Comparison of ENCODE assay signal across 27 cellular contexts in genomic region chr10:91357497-91357896, GRCh38.
"Had no signal": no experiment of that assay in that cellular context is flagged by ENCODE, and none has a peak within 500 bp of the region (broad histone marks: within the 10 kb centered on the region; RNA-seq: fewer than 3 reads in every experiment).

No MANE protein-coding gene starts in this region.

- DNase-seq: activated B cell treated with CpG ODN at 0.5 μM for 24 hours; activated CD4-positive, alpha-beta memory T cell treated with anti-CD3 and anti-CD28 coated beads, Interleukin-2, amount 10 ng/mL, durations not matched to agents 7 days and 5 days; activated CD4-positive, alpha-beta T cell treated with anti-CD3 and anti-CD28 coated beads for 1 hour; activated CD4-positive, alpha-beta T cell treated with anti-CD3 and anti-CD28 coated beads for 36 hours; activated CD4-positive, alpha-beta T cell treated with anti-CD3 and anti-CD28 coated beads for 48 hours; activated CD4-positive, alpha-beta T cell treated with anti-CD3 and anti-CD28 coated beads, Interleukin-2, amount 10 ng/mL, durations not matched to agents 7 days and 5 days; activated CD4-positive, alpha-beta T cell treated with anti-CD3 and anti-CD28 coated beads, Interleukin-2, amount 50 U/mL, for 48 hours; activated CD8-positive, alpha-beta memory T cell treated with anti-CD3 and anti-CD28 coated beads for 24 hours; activated CD8-positive, alpha-beta memory T cell treated with anti-CD3 and anti-CD28 coated beads, Interleukin-2, amount 10 ng/mL, durations not matched to agents 7 days and 5 days; activated CD8-positive, alpha-beta memory T cell treated with anti-CD3 and anti-CD28 coated beads, Interleukin-2, amount 50 U/mL, for 48 hours; activated CD8-positive, alpha-beta T cell treated with anti-CD3 and anti-CD28 coated beads, Interleukin-2, amount 10 ng/mL, durations not matched to agents 7 days and 5 days; activated effector memory CD4-positive, alpha-beta T cell treated with Interleukin-2 at 50 U/mL for 16 hours; activated gamma-delta T cell; activated naive CD4-positive, alpha-beta T cell treated with anti-CD3 and anti-CD28 coated beads, Interleukin-2, amount 10 ng/mL, durations not matched to agents 7 days and 5 days; activated naive CD4-positive, alpha-beta T cell treated with Interleukin-2 at 50 U/mL for 16 hours; activated naive CD8-positive, alpha-beta T cell treated with anti-CD3 and anti-CD28 coated beads, Interleukin-2, amount 10 ng/mL, durations not matched to agents 7 days and 5 days; activated naive CD8-positive, alpha-beta T cell treated with anti-CD3 and anti-CD28 coated beads, Interleukin-2, amount 50 U/mL, for 24 hours; activated T-cell treated with anti-CD3 and anti-CD28 coated beads, Interleukin-2, amount 50 U/mL, for 24 hours; activated T-cell treated with anti-CD3 and anti-CD28 coated beads, Interleukin-2, amount 50 U/mL, for 48 hours; amygdala; anterior cingulate cortex; central memory CD4-positive, alpha-beta T cell; T-helper 2 cell; T-helper 9 cell had no signal

- H3K27me3 ChIP-seq: ascending aorta had no signal

- H3K36me3 ChIP-seq: ascending aorta had no signal

- H3K4me3 ChIP-seq: ascending aorta had no signal

- ATAC-seq: activated CD4-positive, alpha-beta T cell treated with anti-CD3 and anti-CD28 coated beads for 36 hours; activated CD8-positive, alpha-beta memory T cell treated with anti-CD3 and anti-CD28 coated beads, Interleukin-2, amount 10 ng/mL, durations not matched to agents 7 days and 5 days; activated CD8-positive, alpha-beta T cell treated with anti-CD3 and anti-CD28 coated beads, Interleukin-2, amount 10 ng/mL, durations not matched to agents 7 days and 5 days; activated naive CD8-positive, alpha-beta T cell treated with anti-CD3 and anti-CD28 coated beads, Interleukin-2, amount 50 U/mL, for 24 hours had no signal

- FAIRE-seq: colon, TTC549 had no signal
